1 cellular context compared by ENCODE assay signal in genomic region chr3:127805026-127805753, GRCh38.
TF ChIP-seq lines count a peak whose summit lies in the region.

No MANE protein-coding gene starts in this region.

TF ChIP-seq in H1, 55 proteins besides CTCF, POLR2A, EP300 and RAD21:
- TF ChIP-seq KDM1A (IDR thresholded peaks at IDR 0.05; ENCODE audit: borderline replicate concordance, low read length) (peak; percentile 48; the same call in 1 of the 2 replicates), KDM4A (IDR thresholded peaks at IDR 0.05; ENCODE audit: low read depth, low read length, severe bottlenecking) (no peak)
